ENCODE assay signal across 27 cellular contexts in genomic region chr1:201261771-201262547, GRCh38. TPM values are rescaled to one million over a fixed set of nuclear protein-coding genes. Genes with fewer than 3 reads are reported as not detected.
DNase-seq lines count a peak whose midpoint lies in the region; ATAC-seq and TF ChIP-seq lines count a peak whose summit lies in the region.
"Had no signal": no experiment of that assay in that cellular context is flagged by ENCODE, and none has a peak within 500 bp of the region (broad histone marks: within the 10 kb centered on the region; RNA-seq: fewer than 3 reads in every experiment).

No MANE protein-coding gene starts in this region.

- H3K9ac ChIP-seq in endodermal cell (ENCODE audit: extremely low read depth, low read length, poor library complexity, severe bottlenecking) = no peak overlapping the region
- H3K9ac ChIP-seq: neural progenitor cell had no signal

- H3K9me3 ChIP-seq in endodermal cell (ENCODE audit: control insufficient read depth, low read length) = no peaks in the 10 kb centered on the region
- H3K9me3 ChIP-seq: esophagus squamous epithelium, stomach, transverse colon had no signal

- DNase-seq in Ammon's horn (ENCODE audit: low spot score) (peak; percentile 0), endodermal cell (peak; percentile 38), myocyte (ENCODE audit: low read depth) (peak; percentile 50)
- DNase-seq in activated effector memory CD4-positive, alpha-beta T cell treated with anti-CD3 and anti-CD28 coated beads, Interleukin-2, amount 50 U/mL, for 16 hours = no peak
- DNase-seq: activated CD4-positive, alpha-beta T cell treated with anti-CD3 and anti-CD28 coated beads, Interleukin-2, amount 50 U/mL, for 1 hour; activated naive CD4-positive, alpha-beta T cell treated with Interleukin-2 at 50 U/mL for 16 hours; central memory CD4-positive, alpha-beta T cell; DMS53; esophagus squamous epithelium; Karpas-422; NCI-H1092 treated with DMSO at 0.1 percent for 48 hours; NCI-H2081; NCI-H510A; small intestine; stimulated activated CD4-positive, alpha-beta T cell treated with anti-CD3 and anti-CD28 coated beads, Interleukin-4, amount 100 ng/mL, for 1 hour; stomach; transverse colon had no signal

- H3K27me3 ChIP-seq in endodermal cell (ENCODE audit: control insufficient read depth, insufficient read depth, low read length, poor library complexity, severe bottlenecking) = peaks cover 30% of the 10 kb centered on the region

- H3K9me3 Mint-ChIP-seq in endodermal cell = no peaks in the 10 kb centered on the region
- H3K9me3 Mint-ChIP-seq: CD8-positive, alpha-beta T cell; neural progenitor cell; T-cell had no signal

- no peak for TF ChIP-seq RAD21 in Ishikawa (IDR thresholded peaks at IDR 0.05; ENCODE audit: low read depth)

- H3K4me1 ChIP-seq in endodermal cell (ENCODE audit: control insufficient read depth, insufficient read depth, low read length) = no peaks in the 10 kb centered on the region

- H3K4me3 Mint-ChIP-seq in endodermal cell = no peak overlapping the region
- H3K4me3 Mint-ChIP-seq: CD8-positive, alpha-beta T cell; neural progenitor cell; T-cell had no signal

- no peak overlapping the region for H3K4me3 ChIP-seq in endodermal cell (ENCODE audit: low read length)
- H3K4me3 ChIP-seq: esophagus squamous epithelium, neural progenitor cell, stomach, transverse colon had no signal

- peaks cover 34% of the 10 kb centered on the region for H3K27me3 Mint-ChIP-seq in endodermal cell (ENCODE audit: insufficient read depth)

- H3K4me1 Mint-ChIP-seq in endodermal cell = peaks cover 4% of the 10 kb centered on the region

- no peak overlapping the region for H3K27ac Mint-ChIP-seq in endodermal cell
- H3K27ac Mint-ChIP-seq: CD8-positive, alpha-beta T cell; neural progenitor cell; T-cell had no signal

- H3K36me3 ChIP-seq in endodermal cell (ENCODE audit: control insufficient read depth, insufficient read depth, low read length) = no peaks in the 10 kb centered on the region
- H3K36me3 ChIP-seq: esophagus squamous epithelium, neural progenitor cell, stomach, transverse colon had no signal

- no peak for TF ChIP-seq CTCF in endodermal cell (conservative IDR thresholded peaks at IDR 0.05)

- H3K27ac ChIP-seq in endodermal cell (ENCODE audit: low read depth, low read length) = no peak overlapping the region
- H3K27ac ChIP-seq: neural progenitor cell, stomach, transverse colon had no signal

- TF ChIP-seq EP300 in Ishikawa (IDR thresholded peaks at IDR 0.05; ENCODE audit: borderline replicate concordance) = no peak

- 94 to 100% methylated on average over 1 to 8 of the region's 8 CpGs for WGBS in endodermal cell (ENCODE audit: insufficient coverage in 1 of 2, insufficient read length in 1 of 2), 2 experiments

- H3K36me3 Mint-ChIP-seq in endodermal cell (ENCODE audit: low read depth) = no peaks in the 10 kb centered on the region
- H3K36me3 Mint-ChIP-seq: CD8-positive, alpha-beta T cell; neural progenitor cell; T-cell had no signal

- ATAC-seq in HG03432 (IDR thresholded peaks at IDR 0.05; ENCODE audit: unreplicated experiment) = no peak
- ATAC-seq in HG02884 (IDR thresholded peaks at IDR 0.05; ENCODE audit: unreplicated experiment) = no peak
- ATAC-seq in HG03571 (IDR thresholded peaks at IDR 0.05; ENCODE audit: unreplicated experiment) = no peak
- ATAC-seq: CD8-positive, alpha-beta T cell; T-cell had no signal

TF ChIP-seq in Ishikawa, 13 proteins besides CTCF, POLR2A, EP300 and RAD21:
- no peak for TF ChIP-seq ZBTB7A (IDR thresholded peaks at IDR 0.05; ENCODE audit: low read depth)
- no peak for TF ChIP-seq NFIC (IDR thresholded peaks at IDR 0.05)
- TF ChIP-seq TAF1 (IDR thresholded peaks at IDR 0.05; ENCODE audit: low read depth) = no peak
- TF ChIP-seq EGR1 (IDR thresholded peaks at IDR 0.05) = 0 out of 2 replicates have a peak, but pooled peaks have one; percentile 13
TF ChIP-seq in Ishikawa: peak in this region for 1.

RNA-seq across cellular contexts. Expression of gene PKP1, which starts 21.3 kb away (rescaled TPM):
- total RNA-seq in endodermal cell (under 1 TPM; 0.18 to 0.44 TPM), myocyte (0.05 and 0.13 TPM in 2 replicates)
- not detected for polyA plus RNA-seq in endodermal cell (2013, experiment 1 of 2)
- polyA plus RNA-seq in endodermal cell (2013, experiment 2 of 2) = not detected
- 1.0 TPM for polyA plus RNA-seq in myocyte (2012)
- total RNA-seq: CD8-positive, alpha-beta T cell; H4; mononuclear cell; RPMI7951 had no signal
